29 cellular contexts compared by ENCODE assay signal in the genomic region with DNA sequence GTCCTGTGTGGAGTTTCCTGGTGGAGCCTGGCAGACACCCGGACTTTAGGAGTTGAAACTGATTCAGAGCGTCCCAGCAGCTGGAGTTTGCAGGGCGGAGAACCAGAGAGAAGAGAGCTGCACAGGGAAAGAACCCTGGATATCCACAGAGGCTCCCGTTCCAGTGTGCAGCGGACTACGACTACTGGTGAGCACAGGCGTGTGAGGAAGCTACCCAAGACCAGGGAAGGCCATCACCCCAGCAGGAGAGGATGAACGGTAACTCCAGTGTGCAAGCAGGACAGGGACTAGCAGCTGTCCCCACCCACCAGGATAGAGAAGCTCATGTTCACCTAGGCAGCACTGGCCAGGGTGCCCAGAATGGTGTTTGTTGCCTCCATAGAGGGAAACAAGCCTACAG. TPM values are rescaled to one million over a fixed set of nuclear protein-coding genes. Genes with fewer than 3 reads are reported as not detected.
DNase-seq lines count a peak whose midpoint lies in the region; ATAC-seq and TF ChIP-seq lines count a peak whose summit lies in the region.
"Had no signal": no experiment of that assay in that cellular context is flagged by ENCODE, and none has a peak within 500 bp of the region (broad histone marks: within the 10 kb centered on the region; RNA-seq: fewer than 3 reads in every experiment).

No MANE protein-coding gene starts in this region.

- H3K36me3 Mint-ChIP-seq in activated naive CD8-positive, alpha-beta T cell, result no peaks in the 10 kb centered on the region
- H3K36me3 Mint-ChIP-seq in activated naive CD8-positive, alpha-beta T cell treated with anti-CD3 and anti-CD28 coated beads for 36 hours, result peaks cover 6% of the 10 kb centered on the region
- H3K36me3 Mint-ChIP-seq in glutamatergic neuron (ENCODE audit: unreplicated experiment) (no peaks in the 10 kb centered on the region), WTC11 (no peaks in the 10 kb centered on the region; the same call in 1 of the 2 replicates)

- peak overlapping the region; percentile 32 for H3K4me3 Mint-ChIP-seq in activated naive CD8-positive, alpha-beta T cell
- no peak overlapping the region for H3K4me3 Mint-ChIP-seq in activated naive CD8-positive, alpha-beta T cell treated with anti-CD3 and anti-CD28 coated beads for 36 hours
- H3K4me3 Mint-ChIP-seq in glutamatergic neuron (ENCODE audit: unreplicated experiment), result peak overlapping the region; percentile 42
- H3K4me3 Mint-ChIP-seq in WTC11, result no peak overlapping the region
- H3K4me3 Mint-ChIP-seq: memory B cell; stimulated activated memory B cell treated with anti-CD40 and anti-IgM and Interleukin-4, amounts not matched to agents 10 μg/mL and 1 μg/mL and 100 μg/mL, for 72 hours had no signal

- no peaks in the 10 kb centered on the region for H3K27me3 Mint-ChIP-seq in activated naive CD8-positive, alpha-beta T cell
- H3K27me3 Mint-ChIP-seq in activated naive CD8-positive, alpha-beta T cell treated with anti-CD3 and anti-CD28 coated beads for 36 hours, result no peaks in the 10 kb centered on the region
- peaks cover 4% of the 10 kb centered on the region for H3K27me3 Mint-ChIP-seq in glutamatergic neuron (ENCODE audit: unreplicated experiment)
- peaks cover 2% of the 10 kb centered on the region; the same call in 1 of the 2 replicates for H3K27me3 Mint-ChIP-seq in WTC11 (ENCODE audit: low read depth)
- H3K27me3 Mint-ChIP-seq: memory B cell; stimulated activated memory B cell treated with anti-CD40 and anti-IgM and Interleukin-4, amounts not matched to agents 10 μg/mL and 1 μg/mL and 100 μg/mL, for 72 hours; T-helper 17 cell had no signal

- H3K27ac Mint-ChIP-seq in activated naive CD8-positive, alpha-beta T cell, result no peak overlapping the region
- no peak overlapping the region for H3K27ac Mint-ChIP-seq in activated naive CD8-positive, alpha-beta T cell treated with anti-CD3 and anti-CD28 coated beads for 36 hours
- H3K27ac Mint-ChIP-seq in glutamatergic neuron (ENCODE audit: unreplicated experiment) (no peak overlapping the region), WTC11 (no peak overlapping the region)
- H3K27ac Mint-ChIP-seq: activated naive CD4-positive, alpha-beta T cell treated with anti-CD3 and anti-CD28 coated beads for 36 hours; memory B cell; stimulated activated memory B cell treated with anti-CD40 and anti-IgM and Interleukin-4, amounts not matched to agents 10 μg/mL and 1 μg/mL and 100 μg/mL, for 72 hours had no signal

- no peaks in the 10 kb centered on the region for H3K9me3 Mint-ChIP-seq in activated naive CD8-positive, alpha-beta T cell (ENCODE audit: low read depth)
- no peaks in the 10 kb centered on the region for H3K9me3 Mint-ChIP-seq in activated naive CD8-positive, alpha-beta T cell treated with anti-CD3 and anti-CD28 coated beads for 36 hours
- H3K9me3 Mint-ChIP-seq in glutamatergic neuron (ENCODE audit: unreplicated experiment) (peaks cover 4% of the 10 kb centered on the region), WTC11 (no peaks in the 10 kb centered on the region)
- H3K9me3 Mint-ChIP-seq: activated naive CD4-positive, alpha-beta T cell treated with anti-CD3 and anti-CD28 coated beads for 36 hours; activated T-cell treated with anti-CD3 and anti-CD28 coated beads, Interleukin-2, amount 50 U/mL, for 72 hours; memory B cell; stimulated activated memory B cell treated with anti-CD40 and anti-IgM and Interleukin-4, amounts not matched to agents 10 μg/mL and 1 μg/mL and 100 μg/mL, for 72 hours had no signal

- H3K9me3 ChIP-seq in upper lobe of right lung, result no peaks in the 10 kb centered on the region
- H3K9me3 ChIP-seq in left ventricle myocardium inferior (replicated peaks), result no peaks in the 10 kb centered on the region
- H3K9me3 ChIP-seq: ascending aorta, esophagus muscularis mucosa, neutrophil, psoas muscle had no signal

- H3K36me3 ChIP-seq in upper lobe of right lung (no peaks in the 10 kb centered on the region), left ventricle myocardium inferior (no peaks in the 10 kb centered on the region)
- H3K36me3 ChIP-seq: neutrophil had no signal

- H3K4me3 ChIP-seq in upper lobe of right lung, result no peak overlapping the region
- no peak overlapping the region for H3K4me3 ChIP-seq in left ventricle myocardium inferior
- H3K4me3 ChIP-seq: ascending aorta, esophagus muscularis mucosa, psoas muscle had no signal

- ATAC-seq in upper lobe of right lung (no peak), WTC11 (no peak)
- ATAC-seq: activated T-cell treated with anti-CD3 and anti-CD28 coated beads, Interleukin-2, amount 50 U/mL, for 72 hours; foreskin keratinocyte; left cardiac atrium; psoas muscle; stimulated activated memory B cell treated with anti-CD40 and anti-IgM and Interleukin-4, amounts not matched to agents 10 μg/mL and 1 μg/mL and 100 μg/mL, for 72 hours; T-helper 17 cell had no signal

- H3K4me1 ChIP-seq in upper lobe of right lung, result no peaks in the 10 kb centered on the region
- peaks cover 5% of the 10 kb centered on the region for H3K4me1 ChIP-seq in left ventricle myocardium inferior
- H3K4me1 ChIP-seq: ascending aorta, foreskin keratinocyte, psoas muscle had no signal

- intact Hi-C loops in upper lobe of right lung (cut with DNase I), result no loop called here
- intact Hi-C loops in left ventricle myocardium inferior (cut with micrococcal nuclease), result no loop called here

- no peak for TF ChIP-seq CTCF in RWPE1 (conservative IDR thresholded peaks at IDR 0.05; ENCODE audit: low read depth)
- no peak for TF ChIP-seq CTCF in glutamatergic neuron (IDR thresholded peaks at IDR 0.05; ENCODE audit: partially characterized antibody, unreplicated experiment)
- TF ChIP-seq CTCF in upper lobe of right lung (IDR thresholded peaks at IDR 0.05), result no peak
- no peak for TF ChIP-seq CTCF in left ventricle myocardium inferior (IDR thresholded peaks at IDR 0.05; ENCODE audit: borderline replicate concordance)
- TF ChIP-seq CTCF in WTC11 (IDR thresholded peaks at IDR 0.05), result no peak

- POLR2A ChIA-PET in RWPE1 (lab: Yijun Ruan, JAX; ENCODE audit: low non-redundant PET) (interaction anchor here (0.7 kb wide), 1 partner anchor 53 kb away, joined by 3 read pairs; no protein-coding TSS in a partner anchor), WTC11 (lab: Charles Lee) (no interaction called here)

- DNase-seq in activated naive CD8-positive, alpha-beta T cell treated with anti-CD3 and anti-CD28 coated beads for 36 hours, result no peak
- DNase-seq in RWPE1 (ENCODE audit: low spot score) (no peak), glutamatergic neuron (no peak), upper lobe of right lung (peak; percentile 10), left ventricle myocardium inferior (no peak), UCSD-AML1 (lab: John Stamatoyannopoulos, UW; ENCODE audit: unreplicated experiment) (no peak), WTC11 (ENCODE audit: low spot score) (no peak)
- DNase-seq: activated CD4-positive, alpha-beta T cell treated with anti-CD3 and anti-CD28 coated beads for 48 hours; activated naive CD4-positive, alpha-beta T cell treated with anti-CD3 and anti-CD28 coated beads for 36 hours; activated T-cell treated with anti-CD3 and anti-CD28 coated beads, Interleukin-2, amount 50 U/mL, for 72 hours; foreskin keratinocyte; HCEC 1CT; left cardiac atrium; NCI-H1048; NCI-H1694 treated with DMSO at 0.1 percent for 48 hours; NCI-H2171 treated with DMSO at 0.1 percent for 48 hours; NCI-H524; stimulated activated CD4-positive, alpha-beta T cell treated with anti-CD3 and anti-CD28 coated beads, Interleukin-4, amount 100 ng/mL, for 4 hours; substantia nigra; T-helper 17 cell had no signal

- H3K27me3 ChIP-seq in upper lobe of right lung, result no peaks in the 10 kb centered on the region
- H3K27me3 ChIP-seq in left ventricle myocardium inferior (ENCODE audit: low read depth), result no peaks in the 10 kb centered on the region
- H3K27me3 ChIP-seq: ascending aorta, esophagus muscularis mucosa, foreskin keratinocyte, neutrophil had no signal

- H3K4me1 Mint-ChIP-seq in activated naive CD8-positive, alpha-beta T cell (ENCODE audit: low read depth), result peaks cover 12% of the 10 kb centered on the region
- H3K4me1 Mint-ChIP-seq in activated naive CD8-positive, alpha-beta T cell treated with anti-CD3 and anti-CD28 coated beads for 36 hours, result peaks cover 13% of the 10 kb centered on the region
- H3K4me1 Mint-ChIP-seq in glutamatergic neuron (ENCODE audit: low read depth, unreplicated experiment), result peaks cover 3% of the 10 kb centered on the region
- peaks cover 3% of the 10 kb centered on the region; the same call in 1 of the 2 replicates for H3K4me1 Mint-ChIP-seq in WTC11

- CTCF ChIA-PET in RWPE1 (lab: Yijun Ruan, JAX), result no interaction called here
- CTCF ChIA-PET in WTC11 (lab: Charles Lee), result interaction anchor here (1.2 kb wide), 1 partner anchor 50 kb away, joined by 3 read pairs; no protein-coding TSS in a partner anchor

- peak overlapping the region; percentile 34; the same call in 1 of the 2 replicates for H3K27ac ChIP-seq in RWPE1
- H3K27ac ChIP-seq in upper lobe of right lung, result no peak overlapping the region
- no peak overlapping the region for H3K27ac ChIP-seq in left ventricle myocardium inferior (replicated peaks)
- H3K27ac ChIP-seq: ascending aorta, C4-2B, esophagus muscularis mucosa, foreskin keratinocyte, neutrophil, psoas muscle had no signal

TF ChIP-seq in WTC11, 78 proteins besides CTCF, POLR2A, EP300 and RAD21 (continues in another document):
- TF ChIP-seq ZNF671 (CRISPR knock-in tag; IDR thresholded peaks at IDR 0.05) (no peak), EMX1 (CRISPR knock-in tag; IDR thresholded peaks at IDR 0.05) (no peak)

RNA-seq across cellular contexts. Expression of a gene that starts 2.3 kb away (rescaled TPM):
- 10 to 100 TPM; 65.1 to 72.4 TPM for total RNA-seq in activated naive CD8-positive, alpha-beta T cell treated with anti-CD3 and anti-CD28 coated beads for 36 hours
- total RNA-seq in glutamatergic neuron (ENCODE audit: unreplicated experiment) (8.8 TPM), upper lobe of right lung (15.1 TPM), left ventricle myocardium inferior (18.0 TPM), WTC11 (2021) (46.1 to 52.1 TPM (median 50.2 TPM) in 3 replicates)

RNA-seq across cellular contexts. Expression of a gene that starts 9.6 kb away (rescaled TPM):
- total RNA-seq in activated naive CD8-positive, alpha-beta T cell treated with anti-CD3 and anti-CD28 coated beads for 36 hours, result 10 to 100 TPM; 53.2 to 54.7 TPM
- total RNA-seq in glutamatergic neuron (ENCODE audit: unreplicated experiment), result 28.4 TPM
- total RNA-seq in upper lobe of right lung, result 33.8 TPM
- 60.2 TPM for total RNA-seq in left ventricle myocardium inferior
- total RNA-seq in WTC11 (2021), result 34.0 to 34.7 TPM (median 34.1 TPM) in 3 replicates

RNA-seq across cellular contexts. Expression of a gene that starts 13.6 kb away (rescaled TPM):
- 10 to 100 TPM; 18.0 to 19.0 TPM for total RNA-seq in activated naive CD8-positive, alpha-beta T cell treated with anti-CD3 and anti-CD28 coated beads for 36 hours
- total RNA-seq in glutamatergic neuron (ENCODE audit: unreplicated experiment) (6.1 TPM), upper lobe of right lung (23.7 TPM), left ventricle myocardium inferior (10.4 TPM), WTC11 (2021) (8.7 to 9.8 TPM (median 9.6 TPM) in 3 replicates)

RNA-seq across cellular contexts. Expression of a gene that starts 18.7 kb away (rescaled TPM):
- 10 to 100 TPM; 22.3 to 23.1 TPM for total RNA-seq in activated naive CD8-positive, alpha-beta T cell treated with anti-CD3 and anti-CD28 coated beads for 36 hours
- 458 TPM for total RNA-seq in glutamatergic neuron (ENCODE audit: unreplicated experiment)
- 49.0 TPM for total RNA-seq in upper lobe of right lung
- total RNA-seq in left ventricle myocardium inferior, result 16.6 TPM
- 26.6 to 33.1 TPM (median 31.4 TPM) in 3 replicates for total RNA-seq in WTC11 (2021)
- total RNA-seq: SK-MEL-5 had no signal

RNA-seq across cellular contexts. Expression of a gene that starts 32.9 kb away (rescaled TPM):
- 10 to 100 TPM; 45.3 to 46.4 TPM for total RNA-seq in activated naive CD8-positive, alpha-beta T cell treated with anti-CD3 and anti-CD28 coated beads for 36 hours
- total RNA-seq in glutamatergic neuron (ENCODE audit: unreplicated experiment) (125 TPM), upper lobe of right lung (82.0 TPM), left ventricle myocardium inferior (41.1 TPM), WTC11 (2021) (50.2 to 51.8 TPM (median 51.1 TPM) in 3 replicates)

Comparison
In these comparisons a context has a peak if more than half of its experiments do, and no peak if none do; other contexts are left out.
1. H3K4me3 Mint-ChIP-seq: peak in activated naive CD8-positive, alpha-beta T cell (single experiment) and glutamatergic neuron (single experiment); none in activated naive CD8-positive, alpha-beta T cell treated with anti-CD3 and anti-CD28 coated beads for 36 hours (single experiment) and WTC11 (single experiment).